Comparison of ENCODE assay signal across 8 cellular contexts in the genomic region with DNA sequence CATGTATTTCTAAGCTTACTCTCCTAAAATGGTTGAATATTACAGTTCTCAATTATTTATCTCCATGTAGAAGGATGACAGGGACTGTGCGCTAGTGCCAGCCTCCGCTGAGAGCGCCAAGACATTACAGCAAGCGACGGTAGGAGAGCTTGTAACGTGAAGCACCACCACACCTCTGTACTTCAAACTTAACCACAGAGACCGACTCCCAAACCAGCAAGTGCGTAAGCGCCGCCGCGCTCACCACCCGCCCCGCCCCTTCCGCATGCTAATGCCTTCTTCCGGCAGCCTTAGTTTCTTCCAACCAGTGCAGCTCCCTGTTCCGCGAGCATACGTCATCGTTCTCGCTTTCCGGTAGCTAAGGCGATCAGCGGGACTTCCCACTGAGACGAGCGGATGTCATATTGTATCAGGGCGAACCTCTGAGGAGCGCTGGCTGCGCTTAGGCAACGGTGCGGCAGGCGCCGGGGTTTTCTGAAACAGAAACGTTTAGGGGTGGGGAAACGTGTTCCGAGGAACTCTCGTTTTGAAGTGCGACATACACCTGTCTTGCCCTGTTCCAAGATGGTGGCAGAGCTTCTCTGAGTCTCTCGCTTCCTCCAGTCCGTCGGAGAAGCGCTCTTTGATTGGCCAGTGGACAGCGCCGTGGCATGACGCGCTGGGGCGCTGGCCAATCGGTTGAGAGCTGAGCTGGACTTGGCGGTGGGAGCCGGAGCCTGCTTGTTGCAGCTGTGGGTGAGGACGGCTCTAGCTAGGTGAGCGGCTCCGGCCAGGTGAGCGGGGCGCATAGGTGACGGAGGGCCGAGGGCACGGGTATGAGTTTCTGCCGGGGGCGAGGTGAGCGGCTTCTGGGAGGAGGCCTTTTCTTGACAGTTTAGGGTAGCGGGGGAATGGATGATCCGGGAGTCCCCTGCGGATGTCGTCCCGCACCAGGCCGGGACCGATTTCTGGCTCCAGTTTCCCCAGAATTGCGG. TPM values are rescaled to one million over a fixed set of nuclear protein-coding genes. Genes with fewer than 3 reads are reported as not detected.
DNase-seq lines count a peak whose midpoint lies in the region; ATAC-seq, FAIRE-seq and TF ChIP-seq lines count a peak whose summit lies in the region.

A gene (plus strand): TSS at position 723 of the 974 bp plus-strand sequence. CDS start 2,896 bp downstream, outside the sequence.

- ATAC-seq in GM19043 (IDR thresholded peaks at IDR 0.05; ENCODE audit: low read depth, unreplicated experiment) (peak; percentile 95), HG03378 (IDR thresholded peaks at IDR 0.05; ENCODE audit: unreplicated experiment) (peak; percentile 96)

- no peak for TF ChIP-seq CTCF in AG10803 (conservative IDR thresholded peaks at IDR 0.05; ENCODE audit: low read length)

- peak within 1 kb of the TSS; percentile 95 for H3K4me3 ChIP-seq in AG10803 (ENCODE audit: low read length)

- peak; percentile 91 for FAIRE-seq in islet of Langerhans (lab: Jason Lieb, UNC)

- DNase-seq in AG10803 (ENCODE audit: low read depth) = peak; percentile 96
- peak; percentile 97 for DNase-seq in NCI-H460 (ENCODE audit: extremely low read depth, low read depth)
- DNase-seq in activated CD4-positive, CD25-positive, alpha-beta regulatory T cell treated with anti-CD3 and anti-CD28 coated beads, Interleukin-2, amount 50 U/mL, for 72 hours = peak; percentile 95
- peak; percentile 94 to 95 for DNase-seq in cerebellar nuclear complex (lab: John Stamatoyannopoulos, UW)
- DNase-seq in stimulated activated CD4-positive, alpha-beta T cell treated with anti-CD3 and anti-CD28 coated beads, Interleukin-12 subunit alpha, Interleukin-12 subunit beta, amount 100 ng/mL, for 4 hours = peak; percentile 95

RNA-seq across cellular contexts. Expression of the gene that starts here (rescaled TPM):
- 129 and 133 TPM in 2 replicates for total RNA-seq in NCI-H460 (2014; rRNA removed; shearing (Covaris generic))
- 54.0 and 71.7 TPM in 2 replicates for polyA plus RNA-seq in NCI-H460 (2014; cell fraction: nucleus; rRNA removed)

Comparison
In these comparisons a context has a peak if more than half of its experiments do, and no peak if none do; other contexts are left out.
1. Peak in every context shown above with its lines: DNase-seq, ATAC-seq and H3K4me3 ChIP-seq.